In the genomic region with DNA sequence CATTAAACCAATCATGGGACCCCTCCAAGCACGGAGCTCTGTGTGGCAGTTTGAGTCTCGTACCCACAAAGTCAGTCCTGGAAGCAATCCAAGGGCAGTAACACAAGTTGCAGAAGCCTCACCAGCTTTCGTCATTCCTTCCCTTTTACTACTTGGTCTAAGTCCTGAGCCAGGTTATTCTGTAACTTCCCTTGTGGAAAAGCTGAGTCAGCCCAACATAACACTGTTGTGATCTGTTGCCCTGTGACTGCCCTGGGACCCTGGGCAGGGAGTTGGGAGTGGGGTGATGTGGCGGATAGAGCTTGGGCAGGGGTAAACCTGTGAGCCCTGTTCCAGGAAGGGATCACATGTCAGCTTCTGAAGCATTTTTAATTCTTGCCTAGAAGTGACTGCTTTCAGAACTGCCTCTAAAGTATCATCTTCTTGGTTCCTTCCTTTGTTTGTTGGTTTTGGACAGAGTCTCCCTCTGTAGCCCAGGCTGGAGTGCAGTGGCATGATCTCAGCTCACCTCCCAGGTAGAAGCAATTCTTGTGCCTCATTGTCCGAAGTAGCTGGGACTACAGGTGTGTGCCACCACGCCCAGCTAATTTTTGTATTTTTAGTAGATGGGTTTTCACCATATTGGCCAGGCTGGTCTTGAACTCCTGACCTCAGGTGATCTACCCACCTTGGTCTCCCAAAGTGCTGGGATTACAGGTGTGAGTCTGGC, we compare ENCODE assay signal across 10 cellular contexts.
A peak's percentile ranks its signal among the peaks of the same experiment; 100 is the strongest.
DNase-seq lines count a peak whose midpoint lies in the region; ATAC-seq and TF ChIP-seq lines count a peak whose summit lies in the region.
"Had no signal": no experiment of that assay in that cellular context is flagged by ENCODE, and none has a peak within 500 bp of the region (broad histone marks: within the 10 kb centered on the region; RNA-seq: fewer than 3 reads in every experiment).

No MANE protein-coding gene starts in this region.

- DNase-seq in NB4 (ENCODE audit: low read depth), result peak; percentile 80
- DNase-seq in left lung, result peak; percentile 51 to 53
- DNase-seq in uterus, result peak; percentile 21 to 36
- no peak for DNase-seq in stimulated activated naive B cell treated with anti-CD40 and anti-IgM and Interleukin-4, amounts not matched to agents 10 μg/mL and 1 μg/mL and 100 μg/mL, for 72 hours
- DNase-seq: Karpas-422 had no signal

- no peaks in the 10 kb centered on the region for H3K36me3 ChIP-seq in left lung
- H3K36me3 ChIP-seq in uterus, result no peaks in the 10 kb centered on the region

- H3K4me3 ChIP-seq in NB4 (ENCODE audit: low read depth, low read length), result no peak overlapping the region
- H3K4me3 ChIP-seq in left lung, result no peak overlapping the region
- H3K4me3 ChIP-seq in uterus, result no peak overlapping the region

- ATAC-seq in left lung (peak; percentile 87), HG02763 (IDR thresholded peaks at IDR 0.05; ENCODE audit: unreplicated experiment) (no peak), HG03354 (IDR thresholded peaks at IDR 0.05; ENCODE audit: poor library complexity, severe bottlenecking, unreplicated experiment) (no peak)
- no peak for ATAC-seq in stimulated activated naive B cell treated with anti-CD40 and anti-IgM and Interleukin-4, amounts not matched to agents 10 μg/mL and 1 μg/mL and 100 μg/mL, for 72 hours (replicated peaks)
- ATAC-seq: activated T-helper 17 cell treated with anti-CD3 and anti-CD28 coated beads, Interleukin-2, amount 50 U/mL, for 72 hours; HCT116 had no signal

- no peaks in the 10 kb centered on the region for H3K36me3 Mint-ChIP-seq in dendritic cell treated with granulocyte-macrophage colony-stimulating factor and Interleukin-4, amounts not matched to agents 40 ng/mL and 50 ng/mL, for 4 days (ENCODE audit: low read depth)
- no peaks in the 10 kb centered on the region for H3K36me3 Mint-ChIP-seq in stimulated activated naive B cell treated with anti-CD40 and anti-IgM and Interleukin-4, amounts not matched to agents 10 μg/mL and 1 μg/mL and 100 μg/mL, for 72 hours

- no peaks in the 10 kb centered on the region for H3K27me3 Mint-ChIP-seq in dendritic cell treated with granulocyte-macrophage colony-stimulating factor and Interleukin-4, amounts not matched to agents 40 ng/mL and 50 ng/mL, for 4 days
- peaks cover 5 to 6% of the 10 kb centered on the region in 2 donors for H3K27me3 Mint-ChIP-seq in stimulated activated naive B cell treated with anti-CD40 and anti-IgM and Interleukin-4, amounts not matched to agents 10 μg/mL and 1 μg/mL and 100 μg/mL, for 72 hours

- peaks cover 27% of the 10 kb centered on the region for H3K4me1 Mint-ChIP-seq in dendritic cell treated with granulocyte-macrophage colony-stimulating factor and Interleukin-4, amounts not matched to agents 40 ng/mL and 50 ng/mL, for 4 days (ENCODE audit: low read depth)
- H3K4me1 Mint-ChIP-seq in stimulated activated naive B cell treated with anti-CD40 and anti-IgM and Interleukin-4, amounts not matched to agents 10 μg/mL and 1 μg/mL and 100 μg/mL, for 72 hours, result no peaks in the 10 kb centered on the region
- H3K4me1 Mint-ChIP-seq: activated T-helper 17 cell treated with anti-CD3 and anti-CD28 coated beads, Interleukin-2, amount 50 U/mL, for 72 hours had no signal

- H3K9me3 Mint-ChIP-seq in dendritic cell treated with granulocyte-macrophage colony-stimulating factor and Interleukin-4, amounts not matched to agents 40 ng/mL and 50 ng/mL, for 4 days, result no peaks in the 10 kb centered on the region
- peaks cover 8 to 9% of the 10 kb centered on the region in 2 donors for H3K9me3 Mint-ChIP-seq in stimulated activated naive B cell treated with anti-CD40 and anti-IgM and Interleukin-4, amounts not matched to agents 10 μg/mL and 1 μg/mL and 100 μg/mL, for 72 hours

- peak overlapping the region in 1 of 2 donors; percentile 52 for H3K27ac ChIP-seq in left lung
- H3K27ac ChIP-seq in uterus, result peak overlapping the region; percentile 36 to 39

- H3K9me3 ChIP-seq in left lung (no peaks in the 10 kb centered on the region), uterus (no peaks in the 10 kb centered on the region)

- H3K4me1 ChIP-seq in left lung (peaks cover 0 to 7% of the 10 kb centered on the region in 2 donors), uterus (peaks cover 0 to 11% of the 10 kb centered on the region in 2 donors)

- no peak overlapping the region for H3K4me3 Mint-ChIP-seq in dendritic cell treated with granulocyte-macrophage colony-stimulating factor and Interleukin-4, amounts not matched to agents 40 ng/mL and 50 ng/mL, for 4 days
- H3K4me3 Mint-ChIP-seq in stimulated activated naive B cell treated with anti-CD40 and anti-IgM and Interleukin-4, amounts not matched to agents 10 μg/mL and 1 μg/mL and 100 μg/mL, for 72 hours, result no peak overlapping the region
- H3K4me3 Mint-ChIP-seq: activated T-helper 17 cell treated with anti-CD3 and anti-CD28 coated beads, Interleukin-2, amount 50 U/mL, for 72 hours had no signal

- TF ChIP-seq CTCF in NB4 (IDR thresholded peaks at IDR 0.05; ENCODE audit: low read depth, low read length) (no peak), left lung (IDR thresholded peaks at IDR 0.05) (no peak), uterus (IDR thresholded peaks at IDR 0.05) (no peak)

- H3K27me3 ChIP-seq in left lung (no peaks in the 10 kb centered on the region), uterus (no peaks in the 10 kb centered on the region)

- no peak for TF ChIP-seq POLR2A in NB4 (IDR thresholded peaks at IDR 0.05; ENCODE audit: extremely low read depth, insufficient read length)
- no peak for TF ChIP-seq POLR2A in uterus (IDR thresholded peaks at IDR 0.05)

- H3K27ac Mint-ChIP-seq in dendritic cell treated with granulocyte-macrophage colony-stimulating factor and Interleukin-4, amounts not matched to agents 40 ng/mL and 50 ng/mL, for 4 days, result peak overlapping the region; percentile 54
- H3K27ac Mint-ChIP-seq in stimulated activated naive B cell treated with anti-CD40 and anti-IgM and Interleukin-4, amounts not matched to agents 10 μg/mL and 1 μg/mL and 100 μg/mL, for 72 hours, result no peak overlapping the region
- H3K27ac Mint-ChIP-seq: activated T-helper 17 cell treated with anti-CD3 and anti-CD28 coated beads, Interleukin-2, amount 50 U/mL, for 72 hours had no signal

- intact Hi-C loops in dendritic cell treated with granulocyte-macrophage colony-stimulating factor and Interleukin-4, amounts not matched to agents 40 ng/mL and 50 ng/mL, for 4 days (cut with micrococcal nuclease), result loop anchor here (10.0 kb wide), 1 partner anchor 347 kb away; no protein-coding TSS in a partner anchor
- intact Hi-C loops in left lung (cut with DNase I), result no loop called here
- intact Hi-C loops in uterus (cut with DNase I; ENCODE audit: low total_unique reads), result no loop called here
